ENCODE assay signal across 21 cellular contexts in genomic region chr1:109812691-109813393, GRCh38. TPM values are rescaled to one million over a fixed set of nuclear protein-coding genes. Genes with fewer than 3 reads are reported as not detected.
"Had no signal": no experiment of that assay in that cellular context is flagged by ENCODE, and none has a peak within 500 bp of the region (broad histone marks: within the 10 kb centered on the region; RNA-seq: fewer than 3 reads in every experiment).

No MANE protein-coding gene starts in this region.

- H3K36me3 ChIP-seq: colonic mucosa, gastroesophageal sphincter, neural progenitor cell, stomach, transverse colon had no signal

- H3K4me2 ChIP-seq: hepatocyte, neural progenitor cell had no signal

- H3K27ac Mint-ChIP-seq: activated naive CD8-positive, alpha-beta T cell treated with anti-CD3 and anti-CD28 coated beads, Interleukin-2, amount 50 U/mL, for 24 hours; mesothelial cell of epicardium; neural progenitor cell had no signal

- H3K9me3 ChIP-seq: colonic mucosa, transverse colon had no signal

- H3K27me3 ChIP-seq: colonic mucosa, gastroesophageal sphincter, hepatocyte, neural progenitor cell, stomach, transverse colon had no signal

- H3K27me3 Mint-ChIP-seq: activated naive CD8-positive, alpha-beta T cell treated with anti-CD3 and anti-CD28 coated beads, Interleukin-2, amount 50 U/mL, for 24 hours had no signal

- H2AFZ ChIP-seq: hepatocyte, parathyroid adenoma had no signal

- H3K4me3 ChIP-seq: colonic mucosa, gastroesophageal sphincter, hepatocyte, neural progenitor cell, stomach, transverse colon had no signal

- H3K27ac ChIP-seq: colonic mucosa, gastroesophageal sphincter, hepatocyte, neural progenitor cell, parathyroid adenoma, stomach, transverse colon had no signal

- H3K9ac ChIP-seq: neural progenitor cell, parathyroid adenoma had no signal

- H3K79me2 ChIP-seq: hepatocyte, parathyroid adenoma had no signal

- FAIRE-seq: astrocyte had no signal

- H3K4me1 ChIP-seq: colonic mucosa, neural progenitor cell, parathyroid adenoma had no signal

- ATAC-seq: activated CD4-positive, CD25-positive, alpha-beta regulatory T cell treated with anti-CD3 and anti-CD28 coated beads, Interleukin-2, amount 50 U/mL, for 24 hours; activated naive CD8-positive, alpha-beta T cell treated with anti-CD3 and anti-CD28 coated beads, Interleukin-2, amount 50 U/mL, for 24 hours; gastroesophageal sphincter had no signal

- H3K4me3 Mint-ChIP-seq: activated naive CD8-positive, alpha-beta T cell treated with anti-CD3 and anti-CD28 coated beads, Interleukin-2, amount 50 U/mL, for 24 hours; mesothelial cell of epicardium; neural progenitor cell had no signal

- DNase-seq: activated CD4-positive, alpha-beta T cell treated with anti-CD3 and anti-CD28 coated beads, Interleukin-2, amount 50 U/mL, for 48 hours; activated CD8-positive, alpha-beta memory T cell treated with anti-CD3 and anti-CD28 coated beads, Interleukin-2, amount 50 U/mL, for 4 hours; activated naive CD4-positive, alpha-beta T cell treated with Interleukin-2 at 50 U/mL for 16 hours; activated naive CD8-positive, alpha-beta T cell treated with anti-CD3 and anti-CD28 coated beads, Interleukin-2, amount 50 U/mL, for 24 hours; colonic mucosa; effector CD4-positive, alpha-beta T cell; stimulated activated CD4-positive, alpha-beta T cell treated with anti-CD3 and anti-CD28 coated beads, Interleukin-15, amount 100 ng/mL, for 24 hours; stimulated activated CD4-positive, alpha-beta T cell treated with anti-CD3 and anti-CD28 coated beads, Interleukin-4, amount 100 ng/mL, for 24 hours; stomach; SW 1271; transverse colon had no signal

RNA-seq across cellular contexts. Expression of gene EPS8L3, which starts 49.1 kb away (rescaled TPM):
- total RNA-seq: astrocyte, fibroblast of lung, lower leg skin, skeletal muscle tissue had no signal
- polyA plus RNA-seq: fibroblast of lung had no signal
